Comparison of ENCODE assay signal across 10 cellular contexts in the genomic region with DNA sequence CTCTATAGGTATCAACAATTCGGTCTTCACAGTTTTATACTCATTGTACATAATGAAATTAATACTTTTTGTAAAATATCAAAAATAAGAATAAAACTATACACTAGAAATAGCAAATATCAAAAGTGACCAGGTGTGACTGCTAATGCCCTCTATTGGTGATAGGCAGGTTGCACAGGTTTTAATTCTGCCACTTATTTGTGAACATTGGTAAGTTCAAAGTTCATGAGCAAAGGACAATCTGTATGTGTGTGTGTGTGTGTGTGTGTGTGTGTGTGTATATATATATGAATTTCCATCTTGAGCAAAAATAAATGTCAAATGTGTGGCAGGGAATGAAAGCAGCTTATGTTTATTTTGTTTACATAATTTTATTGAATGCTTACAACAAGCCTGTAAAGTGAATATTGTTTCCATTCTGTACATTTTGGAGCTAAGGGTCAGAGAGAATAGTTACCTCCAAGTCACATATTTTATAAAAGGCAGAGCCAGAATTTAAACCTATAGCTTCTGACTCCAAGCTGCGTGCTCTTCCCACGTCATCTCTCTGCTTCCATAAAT.
DNase-seq lines count a peak whose midpoint lies in the region; ATAC-seq, FAIRE-seq and TF ChIP-seq lines count a peak whose summit lies in the region.
"Had no signal": no experiment of that assay in that cellular context is flagged by ENCODE, and none has a peak within 500 bp of the region (broad histone marks: within the 10 kb centered on the region; RNA-seq: fewer than 3 reads in every experiment).

No MANE protein-coding gene starts in this region.

- ATAC-seq in HG03469 (IDR thresholded peaks at IDR 0.05; ENCODE audit: unreplicated experiment) = peak; percentile 58
- ATAC-seq: Right ventricle myocardium inferior had no signal

- no peak overlapping the region for H3K27ac ChIP-seq in small intestine (ENCODE audit: low read depth in 1 of 2, low read length in 1 of 2)

- peak; percentile 48 for TF ChIP-seq CTCF in bronchial epithelial cell (IDR thresholded peaks at IDR 0.05; ENCODE audit: insufficient read depth, low read length, severe bottlenecking)

- 83 to 87% (median 85%) methylated on average over 3 of the region's 3 CpGs for WGBS in small intestine, 3 donors

- H3K27me3 ChIP-seq in bronchial epithelial cell (ENCODE audit: control insufficient read depth, insufficient read depth, low read length) (no peaks in the 10 kb centered on the region), small intestine (ENCODE audit: control insufficient read depth in 2 of 2, insufficient read depth in 2 of 2, low read length in 2 of 2) (no peaks in the 10 kb centered on the region)

- H3K4me3 ChIP-seq in bronchial epithelial cell (ENCODE audit: low read depth, low read length) = no peak overlapping the region
- H3K4me3 ChIP-seq in small intestine (ENCODE audit: low read depth in 1 of 2, low read length in 2 of 2) = no peak overlapping the region

- H3K9me3 ChIP-seq in small intestine (ENCODE audit: control insufficient read depth, low read depth) = no peaks in the 10 kb centered on the region

- H3K36me3 ChIP-seq in bronchial epithelial cell (ENCODE audit: control insufficient read depth, insufficient read depth, low read length) = no peaks in the 10 kb centered on the region
- H3K36me3 ChIP-seq in small intestine (ENCODE audit: control insufficient read depth in 2 of 2, insufficient read depth in 2 of 2, low read length in 2 of 2) = no peaks in the 10 kb centered on the region

- no peaks in the 10 kb centered on the region for H3K4me1 ChIP-seq in small intestine (ENCODE audit: control insufficient read depth in 2 of 2, insufficient read depth in 1 of 2, low read depth in 1 of 2, low read length in 1 of 2)

- FAIRE-seq in bronchial epithelial cell (lab: Jason Lieb, UNC) (no peak), small intestine (lab: Jason Lieb, UNC) (no peak)

- DNase-seq in NCI-H82 (lab: John Stamatoyannopoulos, UW) (peak; percentile 37), NCI-H82 treated with DMSO at 0.1 percent for 48 hours (lab: John Stamatoyannopoulos, UW; ENCODE audit: unreplicated experiment) (no peak), bronchial epithelial cell (ENCODE audit: low read depth) (peak; percentile 30), small intestine (peak; percentile 65), SK-N-DZ (ENCODE audit: low spot score) (no peak), DMS114 treated with DMSO at 0.1 percent for 48 hours (lab: John Stamatoyannopoulos, UW; ENCODE audit: unreplicated experiment) (no peak)
- DNase-seq in activated naive CD4-positive, alpha-beta T cell treated with anti-CD3 and anti-CD28 coated beads, Interleukin-2, amount 50 U/mL, for 16 hours = no peak
- DNase-seq: activated naive CD4-positive, alpha-beta T cell treated with anti-CD3 and anti-CD28 coated beads for 36 hours had no signal

Comparison
In these comparisons a context has a peak if more than half of its experiments do, and no peak if none do; other contexts are left out.
1. DNase-seq: peak in NCI-H82 (single experiment), bronchial epithelial cell (single experiment) and small intestine (single experiment); none in NCI-H82 treated with DMSO at 0.1 percent for 48 hours (single experiment), SK-N-DZ (single experiment), DMS114 treated with DMSO at 0.1 percent for 48 hours (single experiment) and activated naive CD4-positive, alpha-beta T cell treated with anti-CD3 and anti-CD28 coated beads, Interleukin-2, amount 50 U/mL, for 16 hours (single experiment).